ENCODE assay signal across 9 cellular contexts in the genomic region with DNA sequence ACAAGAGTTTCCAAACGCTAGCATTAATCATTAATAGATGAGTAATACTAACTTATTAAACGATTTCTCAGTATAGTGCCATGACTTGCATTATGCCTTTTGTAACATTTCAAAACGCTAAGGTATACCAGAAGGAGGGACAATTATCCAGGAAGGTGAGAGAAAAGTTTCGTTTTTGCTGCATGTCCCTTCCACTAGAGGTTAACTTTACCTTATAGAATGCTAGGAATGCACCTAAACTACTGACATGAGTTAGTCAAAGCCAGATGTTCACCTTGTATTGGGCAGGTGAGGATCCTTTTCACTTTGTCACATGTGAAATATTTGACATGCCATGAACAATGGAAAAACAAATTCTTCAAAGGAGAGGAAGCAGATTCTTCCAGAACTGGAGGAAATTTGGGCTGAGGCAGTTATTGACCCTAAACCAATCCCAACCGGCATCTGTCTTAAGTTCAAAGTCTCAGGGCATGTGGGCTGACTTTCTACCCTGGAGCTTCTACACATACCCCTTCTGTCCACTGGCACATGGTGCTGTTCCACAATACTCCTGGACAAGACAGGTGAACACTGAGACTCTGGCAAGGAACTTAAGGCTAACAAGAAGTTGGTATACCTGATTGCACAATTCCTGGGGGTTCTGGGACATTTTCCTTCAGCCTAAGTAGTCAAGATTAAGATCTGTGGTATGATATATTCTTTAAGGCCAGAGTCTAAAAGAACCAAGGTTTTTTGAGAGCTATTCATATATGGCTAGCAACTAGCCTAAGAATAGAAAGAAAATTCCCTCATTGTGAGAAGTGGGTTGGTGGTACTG. TPM values are rescaled to one million over a fixed set of nuclear protein-coding genes. Genes with fewer than 3 reads are reported as not detected.
DNase-seq lines count a peak whose midpoint lies in the region; ATAC-seq and TF ChIP-seq lines count a peak whose summit lies in the region.
"Had no signal": no experiment of that assay in that cellular context is flagged by ENCODE, and none has a peak within 500 bp of the region (broad histone marks: within the 10 kb centered on the region; RNA-seq: fewer than 3 reads in every experiment).

No MANE protein-coding gene starts in this region.

- intact Hi-C loops in ascending aorta (cut with DNase I): loop anchor here (2.0 to 10.0 kb wide), 9 partner anchors 52 to 1671 kb away; a partner anchor contains a TSS
- intact Hi-C loops in transverse colon (cut with DNase I; ENCODE audit: low total_unique reads): no loop called here

- TF ChIP-seq EP300 in transverse colon (IDR thresholded peaks at IDR 0.05; ENCODE audit: low read depth): no peak

- H3K27ac ChIP-seq in ascending aorta: peak overlapping the region; percentile 81
- H3K27ac ChIP-seq in transverse colon: no peak overlapping the region

- H3K27me3 Mint-ChIP-seq in activated CD4-positive, alpha-beta T cell treated with anti-CD3 and anti-CD28 coated beads, Interleukin-2, amount 10 ng/mL, durations not matched to agents 7 days and 5 days: peaks cover 63% of the 10 kb centered on the region
- peaks cover 68% of the 10 kb centered on the region for H3K27me3 Mint-ChIP-seq in stimulated activated naive CD8-positive, alpha-beta T cell treated with anti-CD3 and anti-CD28 coated beads, Interleukin-15, amount 100 ng/mL, for 72 hours

- peaks cover 2% of the 10 kb centered on the region for H3K9me3 Mint-ChIP-seq in activated CD4-positive, alpha-beta T cell treated with anti-CD3 and anti-CD28 coated beads, Interleukin-2, amount 10 ng/mL, durations not matched to agents 7 days and 5 days
- H3K9me3 Mint-ChIP-seq in stimulated activated naive CD8-positive, alpha-beta T cell treated with anti-CD3 and anti-CD28 coated beads, Interleukin-15, amount 100 ng/mL, for 72 hours: no peaks in the 10 kb centered on the region

- in situ Hi-C loops in transverse colon (cut with MboI; ENCODE audit: low pct_ligation_motif_present in 1 of 4, low pct_unique_long_range_greater_than_20kb in 1 of 4, low sequenced_read_pairs in 3 of 4): no loop called here

- no peak for DNase-seq in activated CD4-positive, alpha-beta T cell treated with anti-CD3 and anti-CD28 coated beads, Interleukin-2, amount 10 ng/mL, durations not matched to agents 7 days and 5 days
- DNase-seq in activated CD4-positive, alpha-beta T cell treated with anti-CD3 and anti-CD28 coated beads, Interleukin-2, amount 50 U/mL, for 1 hour: no peak
- DNase-seq in ascending aorta (ENCODE audit: low spot score in 2 of 2): no peak
- no peak for DNase-seq in kidney epithelial cell (ENCODE audit: low read depth)
- no peak for DNase-seq in stimulated activated naive CD8-positive, alpha-beta T cell treated with anti-CD3 and anti-CD28 coated beads, Interleukin-15, amount 100 ng/mL, for 72 hours
- DNase-seq in SW 1271 (lab: John Stamatoyannopoulos, UW): no peak
- no peak for DNase-seq in transverse colon
- DNase-seq: NCI-H1417 treated with DMSO at 0.1 percent for 48 hours had no signal

- H3K36me3 ChIP-seq in ascending aorta: no peaks in the 10 kb centered on the region
- H3K36me3 ChIP-seq in kidney epithelial cell (ENCODE audit: control insufficient read depth, insufficient read depth, low read length): no peaks in the 10 kb centered on the region
- no peaks in the 10 kb centered on the region for H3K36me3 ChIP-seq in transverse colon

- H3K4me1 ChIP-seq in ascending aorta (peaks cover 0 to 4% of the 10 kb centered on the region in 2 donors), transverse colon (peaks cover 0 to 17% (median 10%) of the 10 kb centered on the region in 4 donors)

- CTCF ChIA-PET in activated CD4-positive, alpha-beta T cell treated with anti-CD3 and anti-CD28 coated beads, Interleukin-2, amount 10 ng/mL, durations not matched to agents 7 days and 5 days (lab: Charles Lee): interaction anchor here (0.5 to 1.0 kb wide), 2 partner anchors 33 to 190 kb away, joined by 3 read pairs; no protein-coding TSS in a partner anchor

- WGBS in transverse colon (ENCODE audit: low coverage in 1 of 2), 2 donors: 61 to 73% methylated on average over 4 to 5 of the region's 5 CpGs

- H3K36me3 Mint-ChIP-seq in activated CD4-positive, alpha-beta T cell treated with anti-CD3 and anti-CD28 coated beads, Interleukin-2, amount 10 ng/mL, durations not matched to agents 7 days and 5 days (ENCODE audit: low read depth): peaks cover 2% of the 10 kb centered on the region

- no peak for ATAC-seq in stimulated activated naive CD8-positive, alpha-beta T cell treated with anti-CD3 and anti-CD28 coated beads, Interleukin-15, amount 100 ng/mL, for 72 hours
- ATAC-seq in GM21367 (IDR thresholded peaks at IDR 0.05; ENCODE audit: unreplicated experiment): no peak

- H3K27ac Mint-ChIP-seq in activated CD4-positive, alpha-beta T cell treated with anti-CD3 and anti-CD28 coated beads, Interleukin-2, amount 10 ng/mL, durations not matched to agents 7 days and 5 days: no peak overlapping the region
- peak overlapping the region in 1 of 2 donors; percentile 6 for H3K27ac Mint-ChIP-seq in stimulated activated naive CD8-positive, alpha-beta T cell treated with anti-CD3 and anti-CD28 coated beads, Interleukin-15, amount 100 ng/mL, for 72 hours

- peaks cover 17% of the 10 kb centered on the region for H3K4me1 Mint-ChIP-seq in activated CD4-positive, alpha-beta T cell treated with anti-CD3 and anti-CD28 coated beads, Interleukin-2, amount 10 ng/mL, durations not matched to agents 7 days and 5 days
- peaks cover 31% of the 10 kb centered on the region for H3K4me1 Mint-ChIP-seq in stimulated activated naive CD8-positive, alpha-beta T cell treated with anti-CD3 and anti-CD28 coated beads, Interleukin-15, amount 100 ng/mL, for 72 hours

- H3K27me3 ChIP-seq in ascending aorta (no peaks in the 10 kb centered on the region), kidney epithelial cell (ENCODE audit: control insufficient read depth, insufficient read depth, low read length) (no peaks in the 10 kb centered on the region), transverse colon (peaks cover 14% of the 10 kb centered on the region)

- TF ChIP-seq CTCF in ascending aorta (IDR thresholded peaks at IDR 0.05): no peak
- TF ChIP-seq CTCF in kidney epithelial cell (IDR thresholded peaks at IDR 0.05; ENCODE audit: insufficient read depth, low read length, poor library complexity, severe bottlenecking): no peak
- TF ChIP-seq CTCF in transverse colon (IDR thresholded peaks at IDR 0.05): no peak

- POLR2A ChIA-PET in activated CD4-positive, alpha-beta T cell treated with anti-CD3 and anti-CD28 coated beads, Interleukin-2, amount 10 ng/mL, durations not matched to agents 7 days and 5 days (lab: Charles Lee): no interaction called here

- H3K9me3 ChIP-seq in ascending aorta: no peaks in the 10 kb centered on the region
- H3K9me3 ChIP-seq in transverse colon: no peaks in the 10 kb centered on the region

- TF ChIP-seq POLR2A in transverse colon (IDR thresholded peaks at IDR 0.05): no peak

- H3K4me3 Mint-ChIP-seq in activated CD4-positive, alpha-beta T cell treated with anti-CD3 and anti-CD28 coated beads, Interleukin-2, amount 10 ng/mL, durations not matched to agents 7 days and 5 days: peak overlapping the region; percentile 69
- peak overlapping the region; percentile 84 to 99 for H3K4me3 Mint-ChIP-seq in stimulated activated naive CD8-positive, alpha-beta T cell treated with anti-CD3 and anti-CD28 coated beads, Interleukin-15, amount 100 ng/mL, for 72 hours

- H3K4me3 ChIP-seq in ascending aorta: peak overlapping the region; percentile 84 to 86
- peak overlapping the region; percentile 80 for H3K4me3 ChIP-seq in kidney epithelial cell (ENCODE audit: low read depth, low read length)
- peak overlapping the region in 1 of 4 donors; percentile 68 for H3K4me3 ChIP-seq in transverse colon

RNA-seq across cellular contexts. Expression of a gene that starts 2.5 kb away (rescaled TPM):
- 1 to 10 TPM; 3.7 to 3.9 TPM for total RNA-seq in activated CD4-positive, alpha-beta T cell treated with anti-CD3 and anti-CD28 coated beads, Interleukin-2, amount 10 ng/mL, durations not matched to agents 7 days and 5 days
- total RNA-seq in ascending aorta: 4.9 TPM
- total RNA-seq in kidney epithelial cell: 28.5 and 31.3 TPM in 2 replicates
- total RNA-seq in transverse colon: 10 to 100 TPM in 2 of 4 donors, 1 to 10 TPM in 1, under 1 TPM in 1; 0.80 to 14.0 (median 9.6) TPM

Comparison
In these comparisons a context has a peak if more than half of its experiments do, and no peak if none do; other contexts are left out.
1. H3K27ac ChIP-seq: peak in ascending aorta (2 of 2); none in transverse colon (0 of 4).